Comparison of ENCODE assay signal across 2 cellular contexts in the genomic region with DNA sequence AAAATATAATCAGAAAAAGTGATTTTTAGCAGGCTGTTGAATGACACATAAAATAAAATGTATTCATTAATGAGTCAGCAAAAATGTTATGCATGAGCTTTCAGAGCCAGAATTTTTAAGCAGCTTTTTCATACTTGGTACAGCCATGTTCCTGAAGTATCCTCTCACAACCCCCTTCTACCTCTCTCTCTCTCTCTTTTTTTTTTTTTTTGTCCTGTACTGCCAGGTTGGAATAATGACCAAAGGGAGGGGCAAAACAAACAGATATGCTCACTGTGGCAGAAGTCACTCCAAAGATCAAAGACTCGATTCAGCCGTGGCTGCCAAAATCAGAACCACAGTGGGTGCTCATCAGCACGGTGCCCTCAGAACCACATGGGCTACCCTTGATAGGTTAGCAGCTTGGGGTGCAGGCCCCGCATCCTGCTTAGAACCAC.
TF ChIP-seq lines count a peak whose summit lies in the region.

No MANE protein-coding gene starts in this region.

TF ChIP-seq in A549, 52 proteins besides CTCF, POLR2A, EP300 and RAD21 (continued from another document):
- TF ChIP-seq NFE2L2 (conservative IDR thresholded peaks at IDR 0.05; ENCODE audit: low read length): peak; percentile 70
- TF ChIP-seq EHMT2 (IDR thresholded peaks at IDR 0.05; ENCODE audit: low read depth): no peak
- no peak for TF ChIP-seq CEBPB (IDR thresholded peaks at IDR 0.05)
- TF ChIP-seq MAFK (IDR thresholded peaks at IDR 0.05; ENCODE audit: partially characterized antibody): peak; percentile 92
- TF ChIP-seq FOSB (CRISPR knock-in tag; IDR thresholded peaks at IDR 0.05): no peak
- no peak for TF ChIP-seq ESRRA (IDR thresholded peaks at IDR 0.05; ENCODE audit: borderline replicate concordance, low read length)
- no peak for TF ChIP-seq RNF2 (IDR thresholded peaks at IDR 0.05; ENCODE audit: borderline replicate concordance, low read depth)
- no peak for TF ChIP-seq RCOR1 (IDR thresholded peaks at IDR 0.05; ENCODE audit: low read depth, low read length)
- no peak for TF ChIP-seq PHF8 (IDR thresholded peaks at IDR 0.05; ENCODE audit: borderline replicate concordance, low read depth)
- no peak for TF ChIP-seq POLR2AphosphoS2 (conservative IDR thresholded peaks at IDR 0.05; ENCODE audit: low read length)

TF ChIP-seq in GM23338, 12 proteins besides CTCF, POLR2A, EP300 and RAD21 (continued from another document):
- no peak for TF ChIP-seq STAT1 (IDR thresholded peaks at IDR 0.05; ENCODE audit: unreplicated experiment)
- TF ChIP-seq CREB1 (CRISPR knock-in tag; IDR thresholded peaks at IDR 0.05; ENCODE audit: low read depth): no peak
- TF ChIP-seq POLR2AphosphoS5 (IDR thresholded peaks at IDR 0.05; ENCODE audit: low read depth): no peak
- no peak for TF ChIP-seq ZNF462 (CRISPR knock-in tag; IDR thresholded peaks at IDR 0.05)
- no peak for TF ChIP-seq NANOG (IDR thresholded peaks at IDR 0.05; ENCODE audit: borderline replicate concordance)
